Comparison of ENCODE assay signal across 20 cellular contexts in genomic region chr7:149832332-149833041, GRCh38. TPM values are rescaled to one million over a fixed set of nuclear protein-coding genes. Genes with fewer than 3 reads are reported as not detected.
A peak's percentile ranks its signal among the peaks of the same experiment; 100 is the strongest.
DNase-seq lines count a peak whose midpoint lies in the region; ATAC-seq, FAIRE-seq and TF ChIP-seq lines count a peak whose summit lies in the region.
"Had no signal": no experiment of that assay in that cellular context is flagged by ENCODE, and none has a peak within 500 bp of the region (broad histone marks: within the 10 kb centered on the region; RNA-seq: fewer than 3 reads in every experiment).

No MANE protein-coding gene starts in this region.

- no peaks in the 10 kb centered on the region for H4K20me1 ChIP-seq in SK-N-SH (ENCODE audit: insufficient read depth)

- H3K9me2 ChIP-seq in SK-N-SH, result no peaks in the 10 kb centered on the region

- POLR2A ChIA-PET in SK-N-SH (lab: Yijun Ruan, JAX), result no interaction called here

- H2AFZ ChIP-seq in SK-N-SH (ENCODE audit: low read depth), result no peak overlapping the region

- TF ChIP-seq POLR2A in sigmoid colon (IDR thresholded peaks at IDR 0.05), result no peak

- TF ChIP-seq RAD21 in SK-N-SH (IDR thresholded peaks at IDR 0.05; ENCODE audit: low read length), result no peak

- TF ChIP-seq CTCF in SK-N-SH (IDR thresholded peaks at IDR 0.05) (no peak), RWPE2 (IDR thresholded peaks at IDR 0.05; ENCODE audit: poor library complexity, severe bottlenecking) (no peak), kidney (IDR thresholded peaks at IDR 0.05; ENCODE audit: borderline replicate concordance, extremely low read depth, insufficient read depth) (no peak), sigmoid colon (IDR thresholded peaks at IDR 0.05) (no peak)

- ATAC-seq in SK-N-SH treated with all-trans-retinoic acid at 6 μM for 48 hours, result peak; percentile 25
- ATAC-seq in RWPE2 (ENCODE audit: low read depth), result no peak
- ATAC-seq: PC-3 had no signal

- FAIRE-seq in kidney (lab: Jason Lieb, UNC), result no peak
- FAIRE-seq: GM12891, GM18507 had no signal

- H3K27ac ChIP-seq in SK-N-SH (ENCODE audit: low read depth in 2 of 2, low read length in 1 of 2) (no peak overlapping the region), RWPE2 (ENCODE audit: poor library complexity, severe bottlenecking) (no peak overlapping the region), kidney (ENCODE audit: low read depth in 2 of 2, low read length in 2 of 2) (no peak overlapping the region), sigmoid colon (no peak overlapping the region)
- H3K27ac ChIP-seq: 22Rv1, C4-2B, SJSA1 had no signal

- H3K36me3 ChIP-seq in SK-N-SH (replicated peaks in 1 of 2; ENCODE audit: control insufficient read depth in 1 of 2, insufficient read depth in 2 of 2, low read length in 1 of 2) (no peaks in the 10 kb centered on the region), RWPE2 (ENCODE audit: low read depth) (no peaks in the 10 kb centered on the region), kidney (ENCODE audit: control insufficient read depth in 1 of 2, insufficient read depth in 2 of 2, low read length in 2 of 2) (no peaks in the 10 kb centered on the region), sigmoid colon (no peaks in the 10 kb centered on the region)
- H3K36me3 ChIP-seq: SJSA1 had no signal

- H3K4me1 ChIP-seq in SK-N-SH (ENCODE audit: control insufficient read depth in 1 of 2, insufficient read depth in 2 of 2, low read depth in 1 of 2, low read length in 1 of 2) (peaks cover 0 to 2% of the 10 kb centered on the region in 2 experiments; a peak in 1 of 4 replicates), RWPE2 (ENCODE audit: insufficient read depth, poor library complexity, severe bottlenecking) (no peaks in the 10 kb centered on the region), kidney (ENCODE audit: control insufficient read depth in 1 of 2, insufficient read depth in 1 of 2, low read depth in 1 of 2, low read length in 2 of 2) (no peaks in the 10 kb centered on the region), sigmoid colon (peaks cover 0 to under 1% (median 0%) of the 10 kb centered on the region in 4 donors)
- H3K4me1 ChIP-seq: SJSA1 had no signal

- H3K9ac ChIP-seq in SK-N-SH, result no peak overlapping the region
- no peak overlapping the region for H3K9ac ChIP-seq in kidney (ENCODE audit: low read length in 2 of 2)

- H3K4me2 ChIP-seq in SK-N-SH, result no peak overlapping the region

- DNase-seq in SK-N-SH (no peak), RWPE2 (ENCODE audit: low spot score) (peak; percentile 45), kidney (peak; percentile 57), sigmoid colon (peak; percentile 47), SK-N-DZ (ENCODE audit: low spot score) (no peak), cerebellar nuclear complex (lab: John Stamatoyannopoulos, UW) (no peak), NCI-H510A treated with DMSO at 0.1 percent for 48 hours (lab: John Stamatoyannopoulos, UW) (no peak)
- DNase-seq: DMS 273 treated with DMSO at 0.1 percent for 48 hours, GF-D8, NCI-H1417 treated with DMSO at 0.1 percent for 48 hours, NCI-H1930, NCI-H446, NCI-H748 treated with DMSO at 0.1 percent for 48 hours, PC-3 had no signal

- TF ChIP-seq EP300 in SK-N-SH (IDR thresholded peaks at IDR 0.05; ENCODE audit: borderline replicate concordance in 1 of 2, low read depth in 1 of 2, low read length in 1 of 2), result no peak
- no peak for TF ChIP-seq EP300 in sigmoid colon (IDR thresholded peaks at IDR 0.05)

- CTCF ChIA-PET in SK-N-SH (lab: Yijun Ruan, JAX), result interaction anchor here (0.8 to 1.7 kb wide), 3 partner anchors 25 to 87 kb away, joined by 3 to 11 read pairs (median 3); no protein-coding TSS in a partner anchor

- H3K9me3 ChIP-seq in SK-N-SH (no peaks in the 10 kb centered on the region), RWPE2 (ENCODE audit: severe bottlenecking) (no peaks in the 10 kb centered on the region), kidney (ENCODE audit: control insufficient read depth in 1 of 2, low read length in 2 of 2) (no peaks in the 10 kb centered on the region), sigmoid colon (no peaks in the 10 kb centered on the region)
- H3K9me3 ChIP-seq: SJSA1 had no signal

- no peaks in the 10 kb centered on the region for H3F3A ChIP-seq in SK-N-SH (replicated peaks; ENCODE audit: insufficient read depth)

- intact Hi-C loops in kidney (cut with DNase I), result no loop called here
- intact Hi-C loops in sigmoid colon (cut with DNase I), result no loop called here

- peaks cover 42% of the 10 kb centered on the region for H3K27me3 ChIP-seq in SK-N-SH (ENCODE audit: insufficient read depth)
- no peaks in the 10 kb centered on the region for H3K27me3 ChIP-seq in RWPE2 (ENCODE audit: insufficient read depth, poor library complexity, severe bottlenecking)
- H3K27me3 ChIP-seq in sigmoid colon, result peaks cover 0 to 11% (median 0%) of the 10 kb centered on the region in 3 donors

- WGBS in SK-N-SH (ENCODE audit: low lambda C conversion rate), result 18% methylated on average over 5 of the region's 13 CpGs
- WGBS in sigmoid colon, 2 donors, result 64 to 74% methylated on average over 13 of the region's 13 CpGs

- no peaks in the 10 kb centered on the region for H3K79me2 ChIP-seq in SK-N-SH (ENCODE audit: insufficient read depth)

- H3K4me3 ChIP-seq in SK-N-SH (ENCODE audit: low read depth in 2 of 2, low read length in 1 of 2) (no peak overlapping the region), RWPE2 (ENCODE audit: severe bottlenecking) (no peak overlapping the region), kidney (ENCODE audit: low read length in 2 of 2) (no peak overlapping the region), sigmoid colon (no peak overlapping the region)
- H3K4me3 ChIP-seq: SJSA1 had no signal

TF ChIP-seq in SK-N-SH treated with all-trans-retinoic acid at 6 μM for 48 hours, 23 proteins besides CTCF, POLR2A, EP300 and RAD21 (continues in another document):
- TF ChIP-seq, protein P1, sequence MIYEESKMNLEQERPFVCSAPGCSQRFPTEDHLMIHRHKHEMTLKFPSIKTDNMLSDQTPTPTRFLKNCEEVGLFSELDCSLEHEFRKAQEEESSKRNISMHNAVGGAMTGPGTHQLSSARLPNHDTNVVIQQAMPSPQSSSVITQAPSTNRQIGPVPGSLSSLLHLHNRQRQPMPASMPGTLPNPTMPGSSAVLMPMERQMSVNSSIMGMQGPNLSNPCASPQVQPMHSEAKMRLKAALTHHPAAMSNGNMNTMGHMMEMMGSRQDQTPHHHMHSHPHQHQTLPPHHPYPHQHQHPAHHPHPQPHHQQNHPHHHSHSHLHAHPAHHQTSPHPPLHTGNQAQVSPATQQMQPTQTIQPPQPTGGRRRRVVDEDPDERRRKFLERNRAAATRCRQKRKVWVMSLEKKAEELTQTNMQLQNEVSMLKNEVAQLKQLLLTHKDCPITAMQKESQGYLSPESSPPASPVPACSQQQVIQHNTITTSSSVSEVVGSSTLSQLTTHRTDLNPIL (CRISPR knock-in tag; IDR thresholded peaks at IDR 0.05; ENCODE audit: low read depth), result no peak
- TF ChIP-seq TCF4 (CRISPR knock-in tag; IDR thresholded peaks at IDR 0.05; ENCODE audit: borderline replicate concordance) (no peak), BACH2 (CRISPR knock-in tag; IDR thresholded peaks at IDR 0.05; ENCODE audit: borderline replicate concordance) (no peak), OSR1 (CRISPR knock-in tag; IDR thresholded peaks at IDR 0.05) (no peak), TOX (CRISPR knock-in tag; IDR thresholded peaks at IDR 0.05; ENCODE audit: borderline replicate concordance) (no peak)

TF ChIP-seq in SK-N-SH, 30 proteins besides CTCF, POLR2A, EP300 and RAD21 (continues in another document):
- TF ChIP-seq YY1 (IDR thresholded peaks at IDR 0.05; ENCODE audit: low read depth) (no peak), SIN3A (IDR thresholded peaks at IDR 0.05; ENCODE audit: borderline replicate concordance, low read depth, low read length) (no peak), CHD2 (IDR thresholded peaks at IDR 0.05; ENCODE audit: low read length, partially characterized antibody) (no peak), POLR2AphosphoS5 (IDR thresholded peaks at IDR 0.05; ENCODE audit: low read depth, low read length) (no peak), EZH2phosphoT487 (IDR thresholded peaks at IDR 0.05; ENCODE audit: borderline replicate concordance, low read depth) (no peak), PBX3 (IDR thresholded peaks at IDR 0.05) (no peak), FOXM1 (IDR thresholded peaks at IDR 0.05; ENCODE audit: low read depth) (no peak)

RNA-seq across cellular contexts. Expression of gene ZNF862, which starts 5.7 kb away (rescaled TPM):
- polyA plus RNA-seq in SK-N-SH (2012; rRNA removed) (17.3 and 24.3 TPM in 2 replicates), kidney (ENCODE audit: insufficient read depth, low read depth, low replicate concordance) (5.7 TPM), sigmoid colon (1 to 10 TPM in 2 of 3 donors, under 1 TPM in 1; 0.92 to 9.6 (median 6.0) TPM)
- polyA plus RNA-seq in SK-N-SH (2012; cell fraction: cytosol; rRNA removed), result 5.9 and 9.1 TPM in 2 replicates
- 95.3 and 96.2 TPM in 2 replicates for polyA plus RNA-seq in SK-N-SH (2012; cell fraction: nucleus; rRNA removed)
- total RNA-seq in kidney (29.1 TPM), sigmoid colon (10 to 100 TPM; 12.5 to 23.8 (median 15.9) TPM)
- polyA plus RNA-seq in SK-N-DZ (2014; cell fraction: cytosol; rRNA removed), result 2.1 and 6.1 TPM in 2 replicates
- 4.3 and 10.7 TPM in 2 replicates for polyA plus RNA-seq in SK-N-DZ (2014; cell fraction: nucleus; rRNA removed)

RNA-seq across cellular contexts. Expression of gene ATP6V0E2, which starts 41.3 kb away (rescaled TPM):
- polyA plus RNA-seq in SK-N-SH (2012; rRNA removed), result 42.6 and 49.6 TPM in 2 replicates
- 26.8 and 43.0 TPM in 2 replicates for polyA plus RNA-seq in SK-N-SH (2012; cell fraction: cytosol; rRNA removed)
- 22.5 and 34.6 TPM in 2 replicates for polyA plus RNA-seq in SK-N-SH (2012; cell fraction: nucleus; rRNA removed)
- total RNA-seq in kidney, result 19.8 TPM
- 138 TPM for polyA plus RNA-seq in kidney (ENCODE audit: insufficient read depth, low read depth, low replicate concordance)
- total RNA-seq in sigmoid colon, result 10 to 100 TPM; 16.6 to 41.7 (median 29.9) TPM
- 10 to 100 TPM; 13.2 to 45.5 (median 22.8) TPM for polyA plus RNA-seq in sigmoid colon
- polyA plus RNA-seq in SK-N-DZ (2014; cell fraction: cytosol; rRNA removed), result 106 and 127 TPM in 2 replicates
- polyA plus RNA-seq in SK-N-DZ (2014; cell fraction: nucleus; rRNA removed), result 101 and 119 TPM in 2 replicates

RNA-seq across cellular contexts. Expression of gene ZNF467, which starts 59.1 kb away (rescaled TPM):
- polyA plus RNA-seq in SK-N-SH (2012; rRNA removed) (2.6 and 4.1 TPM in 2 replicates), kidney (ENCODE audit: insufficient read depth, low read depth, low replicate concordance) (15.0 TPM), sigmoid colon (1 to 10 TPM; 3.0 to 4.6 (median 3.5) TPM)
- 2.1 and 3.1 TPM in 2 replicates for polyA plus RNA-seq in SK-N-SH (2012; cell fraction: cytosol; rRNA removed)
- polyA plus RNA-seq in SK-N-SH (2012; cell fraction: nucleus; rRNA removed), result 10.0 and 12.6 TPM in 2 replicates
- total RNA-seq in kidney (24.5 TPM), sigmoid colon (10 to 100 TPM in 1 of 4 donors, 1 to 10 TPM in 3; 7.1 to 15.7 (median 9.2) TPM)
- polyA plus RNA-seq in SK-N-DZ (2014; cell fraction: cytosol; rRNA removed), result 1.1 and 1.6 TPM in 2 replicates
- 2.3 and 3.0 TPM in 2 replicates for polyA plus RNA-seq in SK-N-DZ (2014; cell fraction: nucleus; rRNA removed)
- total RNA-seq: SJSA1 had no signal

Comparison
In these comparisons a context has a peak if more than half of its experiments do, and no peak if none do; other contexts are left out.
1. DNase-seq: peak in RWPE2 (single experiment), kidney (single experiment) and sigmoid colon (single experiment); none in SK-N-SH (single experiment), SK-N-DZ (single experiment), cerebellar nuclear complex (0 of 2) and NCI-H510A treated with DMSO at 0.1 percent for 48 hours (single experiment).